ENCODE assay signal across 16 cellular contexts in genomic region chr22:48103126-48103875, GRCh38.
DNase-seq lines count a peak whose midpoint lies in the region; ATAC-seq, FAIRE-seq and TF ChIP-seq lines count a peak whose summit lies in the region.
"Had no signal": no experiment of that assay in that cellular context is flagged by ENCODE, and none has a peak within 500 bp of the region (broad histone marks: within the 10 kb centered on the region; RNA-seq: fewer than 3 reads in every experiment).

No MANE protein-coding gene starts in this region.

- FAIRE-seq in urothelium cell line (lab: Jason Lieb, UNC) = no peak
- FAIRE-seq: D721Med, H54, HepG2 had no signal

- no peaks in the 10 kb centered on the region for H3K9me2 ChIP-seq in OCI-LY1 (ENCODE audit: low read depth, low read length)

- DNase-seq in cardiac septum (ENCODE audit: low spot score) = peak; percentile 17
- DNase-seq in heart right ventricle = no peak
- DNase-seq in mesenteric fat pad (ENCODE audit: low spot score) = peak; percentile 76
- peak; percentile 52 to 91 for DNase-seq in vagina (ENCODE audit: extremely low spot score in 2 of 2)
- DNase-seq in Kasumi-1 (lab: John Stamatoyannopoulos, UW) = no peak
- no peak for DNase-seq in urothelium cell line (ENCODE audit: low spot score)
- DNase-seq: BE2C; CD4-positive, alpha-beta memory T cell; NCI-H2029 treated with DMSO at 0.1 percent for 48 hours; NCI-H226; NCI-H526 treated with DMSO at 0.1 percent for 48 hours; PC-3 had no signal

- TF ChIP-seq CTCF in heart right ventricle (IDR thresholded peaks at IDR 0.05) (no peak), OCI-LY1 (IDR thresholded peaks at IDR 0.05; ENCODE audit: low read length) (no peak), vagina (IDR thresholded peaks at IDR 0.05) (no peak)

- H3K9me3 ChIP-seq in heart right ventricle (peaks cover 0 to 3% (median 0%) of the 10 kb centered on the region in 11 donors), OCI-LY1 (ENCODE audit: low read length) (0 out of 2 replicates have a peak, but pooled peaks cover 4% of the 10 kb centered on the region), vagina (no peaks in the 10 kb centered on the region)

- peak overlapping the region; percentile 64 for H3K9ac ChIP-seq in OCI-LY1 (ENCODE audit: low read length)

- peaks cover 0 to 6% (median 0%) of the 10 kb centered on the region in 9 donors for H3K4me1 ChIP-seq in heart right ventricle
- peaks cover 75% of the 10 kb centered on the region for H3K4me1 ChIP-seq in OCI-LY1 (ENCODE audit: insufficient read depth, low read length, severe bottlenecking)
- H3K4me1 ChIP-seq in vagina = no peaks in the 10 kb centered on the region
- H3K4me1 ChIP-seq: BE2C had no signal

- H3K4me2 ChIP-seq in OCI-LY1 (ENCODE audit: low read length) = peak overlapping the region; percentile 55; the same call in 1 of the 2 replicates

- no peaks in the 10 kb centered on the region for H4K20me1 ChIP-seq in OCI-LY1 (ENCODE audit: insufficient read depth, low read length)

- no peak overlapping the region for H3K4me3 ChIP-seq in heart right ventricle
- no peak overlapping the region for H3K4me3 ChIP-seq in OCI-LY1 (ENCODE audit: low read depth, low read length, poor library complexity, severe bottlenecking)
- H3K4me3 ChIP-seq in vagina = no peak overlapping the region

- no peak for ATAC-seq in heart right ventricle
- ATAC-seq: HepG2, PC-3 had no signal

- no peaks in the 10 kb centered on the region for H3K36me3 ChIP-seq in heart right ventricle
- H3K36me3 ChIP-seq in OCI-LY1 (ENCODE audit: insufficient read depth, low read length) = no peaks in the 10 kb centered on the region
- H3K36me3 ChIP-seq in vagina = no peaks in the 10 kb centered on the region
- H3K36me3 ChIP-seq: BE2C had no signal

- WGBS in heart right ventricle, 2 donors = 67 to 68% methylated on average over 24 of the region's 24 CpGs

- H2AFZ ChIP-seq in OCI-LY1 (ENCODE audit: low read length) = no peak overlapping the region

- peaks cover 4% of the 10 kb centered on the region; the same call in 1 of the 2 replicates for H3F3A ChIP-seq in OCI-LY1 (ENCODE audit: insufficient read depth, low read length)

- H3K27me3 ChIP-seq in heart right ventricle (peaks cover 0 to 52% (median 43%) of the 10 kb centered on the region in 7 donors), OCI-LY1 (ENCODE audit: insufficient read depth, low read length) (no peaks in the 10 kb centered on the region), vagina (no peaks in the 10 kb centered on the region)
- H3K27me3 ChIP-seq: BE2C had no signal

- TF ChIP-seq POLR2A in vagina (IDR thresholded peaks at IDR 0.05) = no peak

- H3K79me2 ChIP-seq in OCI-LY1 (ENCODE audit: insufficient read depth, low read length) = no peaks in the 10 kb centered on the region

- intact Hi-C loops in cardiac septum (cut with DNase I) (no loop called here), heart right ventricle (cut with DNase I) (no loop called here), vagina (cut with DNase I) (no loop called here)

- H3K27ac ChIP-seq in heart right ventricle = no peak overlapping the region
- H3K27ac ChIP-seq in OCI-LY1 (ENCODE audit: low read depth, low read length, poor library complexity, severe bottlenecking) = peak overlapping the region; percentile 94
- no peak overlapping the region for H3K27ac ChIP-seq in vagina

Comparison
In these comparisons a context has a peak if more than half of its experiments do, and no peak if none do; other contexts are left out.
1. DNase-seq: peak in cardiac septum (single experiment), mesenteric fat pad (single experiment) and vagina (2 of 2); none in heart right ventricle (0 of 2), Kasumi-1 (0 of 2) and urothelium cell line (single experiment).